Comparison of ENCODE assay signal across 12 cellular contexts in genomic region chr9:109781086-109781485, GRCh38. TPM values are rescaled to one million over a fixed set of nuclear protein-coding genes. Genes with fewer than 3 reads are reported as not detected.
DNase-seq lines count a peak whose midpoint lies in the region; ATAC-seq and TF ChIP-seq lines count a peak whose summit lies in the region.
"Had no signal": no experiment of that assay in that cellular context is flagged by ENCODE, and none has a peak within 500 bp of the region (broad histone marks: within the 10 kb centered on the region; RNA-seq: fewer than 3 reads in every experiment).

No MANE protein-coding gene starts in this region.

- no peak overlapping the region for H2AFZ ChIP-seq in H9 (ENCODE audit: low read length)

- H2BK20ac ChIP-seq in H9 (ENCODE audit: low read depth, low read length, poor library complexity, severe bottlenecking): no peak overlapping the region

- no peak overlapping the region for H4K5ac ChIP-seq in H9 (ENCODE audit: insufficient read length, low read depth, low read length)

- H3K27ac ChIP-seq in H9 (ENCODE audit: insufficient read length, low read depth, low read length) (no peak overlapping the region), skeletal muscle tissue (ENCODE audit: low read depth, low read length) (no peak overlapping the region)

- no peak overlapping the region for H3K23ac ChIP-seq in H9 (ENCODE audit: insufficient read length, low read depth, low read length)

- peaks cover 43% of the 10 kb centered on the region for H3K27me3 Mint-ChIP-seq in H9 (ENCODE audit: low read depth)

- no peak overlapping the region for H2BK120ac ChIP-seq in H9 (ENCODE audit: low read depth, low read length, poor library complexity, severe bottlenecking)

- H3K4me1 ChIP-seq in H9 (ENCODE audit: insufficient read depth, low read length): 0 out of 2 replicates have a peak, but pooled peaks cover 2% of the 10 kb centered on the region
- peaks cover 4 to 18% (median 15%) of the 10 kb centered on the region in 3 donors for H3K4me1 ChIP-seq in skeletal muscle tissue (ENCODE audit: control insufficient read depth in 3 of 3, insufficient read depth in 3 of 3, low read length in 3 of 3)

- no peaks in the 10 kb centered on the region for H3K36me3 ChIP-seq in skeletal muscle tissue (ENCODE audit: control insufficient read depth in 3 of 3, insufficient read depth in 3 of 3, low read length in 3 of 3)

- H4K8ac ChIP-seq in H9 (replicated peaks; ENCODE audit: insufficient read length, low read depth, low read length): no peak overlapping the region

- H3K14ac ChIP-seq in H9 (ENCODE audit: insufficient read depth, low read length): no peak overlapping the region

- no peak overlapping the region for H3T11ph ChIP-seq in H9 (ENCODE audit: low read length)

- H3K18ac ChIP-seq in H9 (ENCODE audit: insufficient read length, low read depth, low read length): no peak overlapping the region

- no peaks in the 10 kb centered on the region for H3K79me1 ChIP-seq in H9 (ENCODE audit: insufficient read depth, low read depth, low read length, poor library complexity, severe bottlenecking)

- H3K4me3 Mint-ChIP-seq in H9: peak overlapping the region; percentile 74 to 91

- H4K91ac ChIP-seq in H9 (ENCODE audit: insufficient read length, low read depth, low read length): no peak overlapping the region

- peak overlapping the region; percentile 75 for H3K4me3 ChIP-seq in choroid plexus epithelial cell (ENCODE audit: low read depth, low read length)
- H3K4me3 ChIP-seq in iPS-18c (ENCODE audit: insufficient read depth, low read depth, low read length): peak overlapping the region; percentile 60
- peak overlapping the region; percentile 70 to 78 (median 75) for H3K4me3 ChIP-seq in skeletal muscle tissue (ENCODE audit: low read length in 3 of 3)

- peaks cover 5% of the 10 kb centered on the region; the same call in 1 of the 2 replicates for H3K79me2 ChIP-seq in H9 (ENCODE audit: insufficient read depth, low read length)

- no peaks in the 10 kb centered on the region for H3K9me3 ChIP-seq in H9 (ENCODE audit: control insufficient read depth, low read depth, low read length)
- no peaks in the 10 kb centered on the region for H3K9me3 ChIP-seq in iPS-18c (ENCODE audit: control insufficient read depth, insufficient read depth, low read length)
- no peaks in the 10 kb centered on the region for H3K9me3 ChIP-seq in skeletal muscle tissue (ENCODE audit: control insufficient read depth in 3 of 3, low read length in 3 of 3)

- H3K27me3 ChIP-seq in H9 (ENCODE audit: insufficient read depth, low read length) (no peaks in the 10 kb centered on the region; the same call in 1 of the 2 replicates), skeletal muscle tissue (ENCODE audit: control insufficient read depth in 3 of 3, insufficient read depth in 3 of 3, low read length in 3 of 3) (peaks cover 0 to 8% (median 0%) of the 10 kb centered on the region in 3 donors)

- peaks cover 4 to 13% of the 10 kb centered on the region in 2 experiments for H3K4me1 Mint-ChIP-seq in H9

- no peak overlapping the region for H2BK5ac ChIP-seq in H9 (ENCODE audit: insufficient read length, low read length)

- ATAC-seq in HG03097 (IDR thresholded peaks at IDR 0.05; ENCODE audit: low FRiP score, unreplicated experiment): no peak

- DNase-seq in H9 (no peak), choroid plexus epithelial cell (ENCODE audit: low read depth) (peak; percentile 8), DMS 273 treated with DMSO at 0.1 percent for 48 hours (lab: John Stamatoyannopoulos, UW) (no peak), mucosa of gallbladder (ENCODE audit: low spot score) (no peak), NCI-H2029 (lab: John Stamatoyannopoulos, UW) (no peak)
- DNase-seq: activated T-cell treated with anti-CD3 and anti-CD28 coated beads for 4 hours, COR-L47, GOT3, T-helper 1 cell had no signal

- H3K36me3 Mint-ChIP-seq in H9 (ENCODE audit: insufficient read depth in 1 of 3, low read depth in 3 of 3): no peaks in the 10 kb centered on the region

- no peaks in the 10 kb centered on the region for H4K20me1 ChIP-seq in H9 (ENCODE audit: control insufficient read depth, insufficient read depth, insufficient read length)

- H2BK12ac ChIP-seq in H9 (ENCODE audit: insufficient read length, low read depth, low read length): no peak overlapping the region

- H3K27ac Mint-ChIP-seq in H9: no peak overlapping the region

- H3K9ac ChIP-seq in H9 (ENCODE audit: extremely low read depth, insufficient read length, low read length) (no peak overlapping the region), skeletal muscle tissue (ENCODE audit: low read depth in 1 of 3, low read length in 3 of 3) (peak overlapping the region in 2 of 3 donors; percentile 70 to 75)

- H3K4me2 ChIP-seq in H9 (ENCODE audit: insufficient read depth, insufficient read length, low read length): peak overlapping the region; percentile 88

- no peak overlapping the region for H3K4ac ChIP-seq in H9 (ENCODE audit: low read depth, low read length)

- no peak overlapping the region for H2BK15ac ChIP-seq in H9 (ENCODE audit: low read depth, low read length)

- no CpG with 5 or more reads among the region's 5 CpGs for WGBS in H9 (ENCODE audit: extremely low coverage, insufficient read length, low lambda C conversion rate)

- no peaks in the 10 kb centered on the region for H3K9me3 Mint-ChIP-seq in H9

- H2AK5ac ChIP-seq in H9 (ENCODE audit: insufficient read length, low read length): no peak overlapping the region

- TF ChIP-seq CTCF in H9 (conservative IDR thresholded peaks at IDR 0.05) (no peak), choroid plexus epithelial cell (conservative IDR thresholded peaks at IDR 0.05; ENCODE audit: low read depth, low read length) (no peak)

- H3K56ac ChIP-seq in H9 (ENCODE audit: insufficient read length, low read depth, low read length): no peak overlapping the region

- H3K23me2 ChIP-seq in H9 (ENCODE audit: insufficient read length, low read depth, low read length, poor library complexity, severe bottlenecking): peaks cover 6% of the 10 kb centered on the region

RNA-seq across cellular contexts. Expression of gene PALM2AKAP2, which starts 1.1 kb away (rescaled TPM):
- total RNA-seq in H9 (2021) (3.6 and 4.0 TPM in 2 replicates), skeletal muscle tissue (24.0 TPM), mucosa of gallbladder (10.1 TPM)
